ENCODE assay signal across 8 cellular contexts in genomic region chr2:182715896-182716664, GRCh38. TPM values are rescaled to one million over a fixed set of nuclear protein-coding genes. Genes with fewer than 3 reads are reported as not detected.
DNase-seq lines count a peak whose midpoint lies in the region; ATAC-seq, FAIRE-seq and TF ChIP-seq lines count a peak whose summit lies in the region.

A gene with protein sequence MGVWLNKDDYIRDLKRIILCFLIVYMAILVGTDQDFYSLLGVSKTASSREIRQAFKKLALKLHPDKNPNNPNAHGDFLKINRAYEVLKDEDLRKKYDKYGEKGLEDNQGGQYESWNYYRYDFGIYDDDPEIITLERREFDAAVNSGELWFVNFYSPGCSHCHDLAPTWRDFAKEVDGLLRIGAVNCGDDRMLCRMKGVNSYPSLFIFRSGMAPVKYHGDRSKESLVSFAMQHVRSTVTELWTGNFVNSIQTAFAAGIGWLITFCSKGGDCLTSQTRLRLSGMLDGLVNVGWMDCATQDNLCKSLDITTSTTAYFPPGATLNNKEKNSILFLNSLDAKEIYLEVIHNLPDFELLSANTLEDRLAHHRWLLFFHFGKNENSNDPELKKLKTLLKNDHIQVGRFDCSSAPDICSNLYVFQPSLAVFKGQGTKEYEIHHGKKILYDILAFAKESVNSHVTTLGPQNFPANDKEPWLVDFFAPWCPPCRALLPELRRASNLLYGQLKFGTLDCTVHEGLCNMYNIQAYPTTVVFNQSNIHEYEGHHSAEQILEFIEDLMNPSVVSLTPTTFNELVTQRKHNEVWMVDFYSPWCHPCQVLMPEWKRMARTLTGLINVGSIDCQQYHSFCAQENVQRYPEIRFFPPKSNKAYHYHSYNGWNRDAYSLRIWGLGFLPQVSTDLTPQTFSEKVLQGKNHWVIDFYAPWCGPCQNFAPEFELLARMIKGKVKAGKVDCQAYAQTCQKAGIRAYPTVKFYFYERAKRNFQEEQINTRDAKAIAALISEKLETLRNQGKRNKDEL (plus strand): TSS chr2:182716257. CDS start chr2:182718087, 1,830 bp downstream.

- TF ChIP-seq POLR2A in GM12892 (IDR thresholded peaks at IDR 0.05; ENCODE audit: low read depth, low read length) = peak; percentile 91

- intact Hi-C loops in left ventricle myocardium superior (cut with micrococcal nuclease) (no loop called here), psoas muscle (cut with DNase I) (loop anchor here in 1 of 2 donors (10.0 kb wide), 1 partner anchor 1289 kb away; no protein-coding TSS in a partner anchor)

- ATAC-seq in HG02759 (IDR thresholded peaks at IDR 0.05; ENCODE audit: unreplicated experiment) (peak; percentile 91), left ventricle myocardium superior (peak; percentile 99), psoas muscle (peak; percentile 92 to 98 (median 98))

- peak; percentile 96 for FAIRE-seq in GM12892 (lab: Jason Lieb, UNC)
- peak; percentile 90 for FAIRE-seq in urothelium cell line (lab: Jason Lieb, UNC)

- TF ChIP-seq CTCF in psoas muscle (IDR thresholded peaks at IDR 0.05) = no peak

- no peaks in the 10 kb centered on the region for H3K27me3 ChIP-seq in psoas muscle (ENCODE audit: insufficient read depth in 3 of 3, low read length in 2 of 3)

- WGBS in psoas muscle, 3 donors = 0 to 1% (median 0%) methylated on average over 64 to 69 of the region's 69 CpGs

- H3K27ac ChIP-seq in psoas muscle = peak within 1 kb of the TSS; percentile 68

- peak within 1 kb of the TSS; percentile 84 for H3K4me3 ChIP-seq in psoas muscle

- no peaks in the 10 kb centered on the region for H3K9me3 ChIP-seq in psoas muscle

- peaks cover 14% of the 10 kb centered on the region for H3K4me1 ChIP-seq in psoas muscle

- peak; percentile 64 for DNase-seq in GM12892 (ENCODE audit: insufficient read length)
- peak; percentile 60 for DNase-seq in NCI-H128 (lab: John Stamatoyannopoulos, UW; ENCODE audit: unreplicated experiment)
- peak; percentile 68 to 84 (median 79) for DNase-seq in T-helper 1 cell
- DNase-seq in amygdala (lab: John Stamatoyannopoulos, UW) = peak; percentile 36 to 96 (median 87)
- peak; percentile 92 for DNase-seq in left ventricle myocardium superior
- peak; percentile 87 to 91 for DNase-seq in psoas muscle
- DNase-seq in urothelium cell line (ENCODE audit: low spot score) = peak; percentile 93

- peaks cover 0 to 23% of the 10 kb centered on the region in 2 donors for H3K36me3 ChIP-seq in psoas muscle (ENCODE audit: insufficient read depth in 1 of 2, low read depth in 1 of 2)

RNA-seq across cellular contexts. Expression of the gene that starts here (rescaled TPM):
- 34.3 TPM for polyA plus RNA-seq in GM12892 (2012; ENCODE audit: missing spikeins)
- total RNA-seq in left ventricle myocardium superior = 46.6 TPM
- total RNA-seq in psoas muscle = 10 to 100 TPM; 25.8 to 31.1 (median 28.1) TPM
- 10 to 100 TPM in 2 of 3 donors, 1 to 10 TPM in 1; 9.0 to 20.1 (median 14.9) TPM for polyA plus RNA-seq in psoas muscle

Comparison
In these comparisons a context has a peak if more than half of its experiments do, and no peak if none do; other contexts are left out.
1. Peak in every context shown above with its lines: DNase-seq, ATAC-seq, H3K4me3 ChIP-seq and H3K27ac ChIP-seq.